Comparison of ENCODE assay signal across 8 cellular contexts in genomic region chr6:170087946-170088348, GRCh38.
DNase-seq lines count a peak whose midpoint lies in the region; ATAC-seq lines count a peak whose summit lies in the region.

No MANE protein-coding gene starts in this region.

- ATAC-seq in GM18907 (IDR thresholded peaks at IDR 0.05; ENCODE audit: unreplicated experiment): peak; percentile 73
- ATAC-seq in HG03108 (IDR thresholded peaks at IDR 0.05; ENCODE audit: unreplicated experiment): peak; percentile 68
- no peak for ATAC-seq in Right ventricle myocardium superior (ENCODE audit: poor library complexity)

- peak; percentile 60 for DNase-seq in activated CD4-positive, CD25-positive, alpha-beta regulatory T cell treated with anti-CD3 and anti-CD28 coated beads, Interleukin-2, amount 50 U/mL, for 72 hours
- DNase-seq in Right ventricle myocardium superior: peak; percentile 46
- peak; percentile 20 for DNase-seq in stimulated activated CD8-positive, alpha-beta memory T cell treated with anti-CD3 and anti-CD28 coated beads, Interleukin-12 subunit alpha, Interleukin-12 subunit beta, amount 100 ng/mL, for 4 hours (ENCODE audit: low read depth)
- no peak for DNase-seq in NCI-H345 treated with DMSO at 0.1 percent for 48 hours (lab: John Stamatoyannopoulos, UW; ENCODE audit: unreplicated experiment)
- DNase-seq in NCI-H2196 (lab: John Stamatoyannopoulos, UW; ENCODE audit: unreplicated experiment): no peak
- no peak for DNase-seq in hypothalamus (lab: John Stamatoyannopoulos, UW)

- intact Hi-C loops in Right ventricle myocardium superior (cut with DNase I): no loop called here

Comparison
In these comparisons a context has a peak if more than half of its experiments do, and no peak if none do; other contexts are left out.
1. DNase-seq: peak in activated CD4-positive, CD25-positive, alpha-beta regulatory T cell treated with anti-CD3 and anti-CD28 coated beads, Interleukin-2, amount 50 U/mL, for 72 hours (single experiment), Right ventricle myocardium superior (single experiment) and stimulated activated CD8-positive, alpha-beta memory T cell treated with anti-CD3 and anti-CD28 coated beads, Interleukin-12 subunit alpha, Interleukin-12 subunit beta, amount 100 ng/mL, for 4 hours (single experiment); none in NCI-H345 treated with DMSO at 0.1 percent for 48 hours (single experiment), NCI-H2196 (single experiment) and hypothalamus (0 of 51).